In genomic region chr1:241592273-241592958, GRCh38 we compare ENCODE assay signal across 9 cellular contexts.
A peak's percentile ranks its signal among the peaks of the same experiment; 100 is the strongest.
DNase-seq lines count a peak whose midpoint lies in the region; ATAC-seq lines count a peak whose summit lies in the region.
"Had no signal": no experiment of that assay in that cellular context is flagged by ENCODE, and none has a peak within 500 bp of the region (broad histone marks: within the 10 kb centered on the region; RNA-seq: fewer than 3 reads in every experiment).

No MANE protein-coding gene starts in this region.

- peak; percentile 75 for ATAC-seq in GM19351 (IDR thresholded peaks at IDR 0.05; ENCODE audit: unreplicated experiment)
- ATAC-seq in HG03342 (IDR thresholded peaks at IDR 0.05; ENCODE audit: unreplicated experiment) = peak; percentile 75

- no peaks in the 10 kb centered on the region for H3K9me3 ChIP-seq in HAP-1

- H3K4me3 ChIP-seq in HAP-1 = no peak overlapping the region

- no peaks in the 10 kb centered on the region for H3K36me3 ChIP-seq in HAP-1 (replicated peaks)

- DNase-seq in AG20443 (ENCODE audit: low spot score) = peak; percentile 29
- DNase-seq in astrocyte of the hippocampus (ENCODE audit: low read depth, low spot score) = peak; percentile 28
- no peak for DNase-seq in T-helper 9 cell
- DNase-seq in HAP-1 (ENCODE audit: low spot score in 2 of 2) = no peak
- no peak for DNase-seq in stimulated activated CD4-positive, alpha-beta T cell treated with anti-CD3 and anti-CD28 coated beads, Interleukin-4, amount 100 ng/mL, for 24 hours
- DNase-seq in NCI-H1417 (lab: John Stamatoyannopoulos, UW) = no peak

- peaks cover 13% of the 10 kb centered on the region for H3K4me1 ChIP-seq in HAP-1
- H3K4me1 ChIP-seq: parathyroid adenoma had no signal

- in situ Hi-C loops in HAP-1 (cut with MboI; ENCODE audit: low sequenced_read_pairs) = no loop called here

- no peaks in the 10 kb centered on the region for H3K27me3 ChIP-seq in HAP-1 (ENCODE audit: low read depth)

Comparison
In these comparisons a context has a peak if more than half of its experiments do, and no peak if none do; other contexts are left out.
1. DNase-seq: peak in AG20443 (single experiment) and astrocyte of the hippocampus (single experiment); none in T-helper 9 cell (single experiment), HAP-1 (0 of 2), stimulated activated CD4-positive, alpha-beta T cell treated with anti-CD3 and anti-CD28 coated beads, Interleukin-4, amount 100 ng/mL, for 24 hours (single experiment) and NCI-H1417 (0 of 3).